In the genomic region with DNA sequence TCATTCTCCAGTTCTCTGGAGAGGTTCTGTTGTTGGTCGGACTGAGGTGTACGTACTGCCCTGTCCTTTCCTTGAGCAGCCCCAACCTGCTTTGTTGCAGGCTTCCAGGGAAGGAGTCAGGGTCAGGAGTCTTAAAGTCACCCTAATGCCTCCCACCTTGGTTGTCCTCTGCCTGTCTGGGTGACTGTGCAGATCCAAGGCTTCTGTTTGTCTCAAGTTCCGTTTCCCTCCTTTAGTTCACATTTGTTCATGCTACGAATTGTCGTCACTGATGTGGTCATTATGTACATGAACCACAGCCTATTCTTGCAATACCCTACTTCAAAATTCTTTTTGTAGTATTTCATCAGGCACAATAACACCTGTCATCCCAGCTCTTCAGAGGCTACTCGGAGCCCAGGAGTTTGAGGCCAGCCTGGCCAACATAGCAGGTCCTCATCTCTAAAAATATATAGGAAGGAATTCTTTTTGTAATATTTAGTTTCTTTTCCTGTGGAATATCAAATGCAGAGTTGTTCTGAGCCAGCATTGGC, we compare ENCODE assay signal across 20 cellular contexts. TPM values are rescaled to one million over a fixed set of nuclear protein-coding genes. Genes with fewer than 3 reads are reported as not detected.
DNase-seq lines count a peak whose midpoint lies in the region; ATAC-seq and TF ChIP-seq lines count a peak whose summit lies in the region.
"Had no signal": no experiment of that assay in that cellular context is flagged by ENCODE, and none has a peak within 500 bp of the region (broad histone marks: within the 10 kb centered on the region; RNA-seq: fewer than 3 reads in every experiment).

No MANE protein-coding gene starts in this region.

- DNase-seq in CD8-positive, alpha-beta T cell: no peak
- DNase-seq in CD8-positive, alpha-beta memory T cell: no peak
- DNase-seq in central memory CD8-positive, alpha-beta T cell (ENCODE audit: low spot score in 2 of 2): no peak
- no peak for DNase-seq in psoas muscle
- DNase-seq in activated CD4-positive, alpha-beta T cell treated with anti-CD3 and anti-CD28 coated beads for 48 hours: no peak
- no peak for DNase-seq in caudate nucleus (lab: John Stamatoyannopoulos, UW)
- no peak for DNase-seq in foreskin fibroblast
- DNase-seq: BE2C; Caco-2; CD4-positive, alpha-beta memory T cell; DMS79; H7 had no signal

- H3K4me3 ChIP-seq in CD8-positive, alpha-beta T cell (ENCODE audit: low read depth, low read length): peak overlapping the region; percentile 17
- peak overlapping the region; percentile 9 for H3K4me3 ChIP-seq in CD8-positive, alpha-beta memory T cell (ENCODE audit: low read length)
- no peak overlapping the region for H3K4me3 ChIP-seq in psoas muscle
- H3K4me3 ChIP-seq in foreskin fibroblast (ENCODE audit: low read depth in 1 of 2, low read length in 2 of 2): no peak overlapping the region
- H3K4me3 ChIP-seq: A549, GM12878, GM23338, K562 had no signal

- H3K4me1 Mint-ChIP-seq in CD8-positive, alpha-beta T cell (ENCODE audit: low read depth): peaks cover 27% of the 10 kb centered on the region
- H3K4me1 Mint-ChIP-seq in CD8-positive, alpha-beta memory T cell: peaks cover 25 to 47% (median 29%) of the 10 kb centered on the region in 3 donors
- H3K4me1 Mint-ChIP-seq in central memory CD8-positive, alpha-beta T cell: peaks cover 18% of the 10 kb centered on the region

- no peak for TF ChIP-seq CTCF in CD8-positive, alpha-beta T cell (IDR thresholded peaks at IDR 0.05)
- TF ChIP-seq CTCF in psoas muscle (IDR thresholded peaks at IDR 0.05): no peak
- TF ChIP-seq CTCF in foreskin fibroblast (IDR thresholded peaks at IDR 0.05; ENCODE audit: low read depth, low read length): no peak

- no peak for ATAC-seq in CD8-positive, alpha-beta T cell
- ATAC-seq in central memory CD8-positive, alpha-beta T cell (replicated peaks; ENCODE audit: extremely low read depth, poor library complexity, severe bottlenecking): no peak
- ATAC-seq in psoas muscle: peak; percentile 58 to 77 (median 61)
- ATAC-seq in HG02571 (IDR thresholded peaks at IDR 0.05; ENCODE audit: unreplicated experiment): no peak
- ATAC-seq: A549, GM12878, GM23338, HepG2, K562 had no signal

- no peaks in the 10 kb centered on the region for H3K27me3 Mint-ChIP-seq in CD8-positive, alpha-beta T cell (ENCODE audit: low read depth)
- peaks cover 0 to 2% of the 10 kb centered on the region in 2 donors for H3K27me3 Mint-ChIP-seq in CD8-positive, alpha-beta memory T cell
- H3K27me3 Mint-ChIP-seq in central memory CD8-positive, alpha-beta T cell: no peaks in the 10 kb centered on the region
- H3K27me3 Mint-ChIP-seq: CD4-positive, alpha-beta memory T cell had no signal

- intact Hi-C loops in CD8-positive, alpha-beta T cell (cut with DNase I, micrococcal nuclease): no loop called here
- intact Hi-C loops in psoas muscle (cut with DNase I): no loop called here

- no peaks in the 10 kb centered on the region for H3K27me3 ChIP-seq in CD8-positive, alpha-beta T cell (ENCODE audit: insufficient read depth, low read length)
- H3K27me3 ChIP-seq in CD8-positive, alpha-beta memory T cell (ENCODE audit: insufficient read depth, low read length, poor library complexity, severe bottlenecking): no peaks in the 10 kb centered on the region
- H3K27me3 ChIP-seq in psoas muscle (ENCODE audit: insufficient read depth in 3 of 3, low read length in 2 of 3): no peaks in the 10 kb centered on the region
- H3K27me3 ChIP-seq: BE2C had no signal

- no peak overlapping the region for H3K4me3 Mint-ChIP-seq in CD8-positive, alpha-beta T cell
- H3K4me3 Mint-ChIP-seq in CD8-positive, alpha-beta memory T cell: peak overlapping the region in 1 of 7 donors; percentile 24
- H3K4me3 Mint-ChIP-seq in central memory CD8-positive, alpha-beta T cell: peak overlapping the region; percentile 31
- H3K4me3 Mint-ChIP-seq: GM23338 had no signal

- H3K4me1 ChIP-seq in CD8-positive, alpha-beta T cell (ENCODE audit: insufficient read depth, low read length): no peaks in the 10 kb centered on the region
- H3K4me1 ChIP-seq in CD8-positive, alpha-beta memory T cell (ENCODE audit: insufficient read depth, low read length): no peaks in the 10 kb centered on the region
- peaks cover 25% of the 10 kb centered on the region for H3K4me1 ChIP-seq in psoas muscle
- H3K4me1 ChIP-seq: A549, BE2C, Caco-2 had no signal

- CTCF ChIA-PET in CD8-positive, alpha-beta T cell (lab: Charles Lee): interaction anchor here (0.5 kb wide), 1 partner anchor 17 kb away, joined by 3 read pairs; no protein-coding TSS in a partner anchor
- CTCF ChIA-PET in CD8-positive, alpha-beta memory T cell (lab: Charles Lee): no interaction called here

- H3K9me3 ChIP-seq in CD8-positive, alpha-beta T cell (ENCODE audit: low read length): peaks cover 82% of the 10 kb centered on the region
- H3K9me3 ChIP-seq in CD8-positive, alpha-beta memory T cell (ENCODE audit: low read length): peaks cover 64% of the 10 kb centered on the region
- H3K9me3 ChIP-seq in psoas muscle: peaks cover 22% of the 10 kb centered on the region
- H3K9me3 ChIP-seq: BE2C had no signal

- 70 to 76% (median 72%) methylated on average over 6 of the region's 6 CpGs for WGBS in psoas muscle, 3 donors

- no peak overlapping the region for H3K27ac ChIP-seq in CD8-positive, alpha-beta T cell (ENCODE audit: low read depth, low read length)
- no peak overlapping the region for H3K27ac ChIP-seq in CD8-positive, alpha-beta memory T cell (ENCODE audit: low read depth, low read length)
- peak overlapping the region; percentile 67 for H3K27ac ChIP-seq in psoas muscle
- H3K27ac ChIP-seq in caudate nucleus (ENCODE audit: low read depth, low read length): no peak overlapping the region
- H3K27ac ChIP-seq: A549, C4-2B had no signal

- peaks cover 90% of the 10 kb centered on the region for H3K36me3 Mint-ChIP-seq in CD8-positive, alpha-beta T cell
- H3K36me3 Mint-ChIP-seq in CD8-positive, alpha-beta memory T cell: peaks cover 67 to 87% (median 86%) of the 10 kb centered on the region in 3 donors
- peaks cover 57% of the 10 kb centered on the region for H3K36me3 Mint-ChIP-seq in central memory CD8-positive, alpha-beta T cell (ENCODE audit: insufficient read depth)

- POLR2A ChIA-PET in CD8-positive, alpha-beta T cell (lab: Charles Lee): no interaction called here
- POLR2A ChIA-PET in CD8-positive, alpha-beta memory T cell (lab: Charles Lee): no interaction called here

- peaks cover 58% of the 10 kb centered on the region for H3K9me3 Mint-ChIP-seq in CD8-positive, alpha-beta T cell
- peaks cover 36 to 93% (median 85%) of the 10 kb centered on the region in 5 donors for H3K9me3 Mint-ChIP-seq in CD8-positive, alpha-beta memory T cell
- H3K9me3 Mint-ChIP-seq in central memory CD8-positive, alpha-beta T cell: peaks cover 40% of the 10 kb centered on the region
- H3K9me3 Mint-ChIP-seq: GM23338 had no signal

- peaks cover 74% of the 10 kb centered on the region for H3K36me3 ChIP-seq in CD8-positive, alpha-beta T cell (ENCODE audit: insufficient read depth, low read length)
- H3K36me3 ChIP-seq in CD8-positive, alpha-beta memory T cell (ENCODE audit: insufficient read depth, low read length): peaks cover 66% of the 10 kb centered on the region
- peaks cover 32 to 67% of the 10 kb centered on the region in 2 donors for H3K36me3 ChIP-seq in psoas muscle (ENCODE audit: insufficient read depth in 1 of 2, low read depth in 1 of 2)

- no peak overlapping the region for H3K27ac Mint-ChIP-seq in CD8-positive, alpha-beta T cell
- no peak overlapping the region for H3K27ac Mint-ChIP-seq in CD8-positive, alpha-beta memory T cell
- H3K27ac Mint-ChIP-seq in central memory CD8-positive, alpha-beta T cell (ENCODE audit: low read depth): no peak overlapping the region
- H3K27ac Mint-ChIP-seq: GM23338 had no signal

RNA-seq across cellular contexts. Expression of a gene that starts 7.4 kb away (rescaled TPM):
- 10 to 100 TPM; 54.0 to 57.6 TPM for total RNA-seq in CD8-positive, alpha-beta T cell
- total RNA-seq in CD8-positive, alpha-beta memory T cell: 10 to 100 TPM; 15.6 to 17.1 TPM
- polyA plus RNA-seq in CD8-positive, alpha-beta memory T cell: 18.6 TPM
- 10 to 100 TPM; 10.9 to 14.1 (median 12.1) TPM for total RNA-seq in psoas muscle
- polyA plus RNA-seq in psoas muscle: 10 to 100 TPM in 1 of 3 donors, 1 to 10 TPM in 2; 7.1 to 10.5 (median 8.6) TPM

RNA-seq across cellular contexts. Expression of a gene that starts 30.2 kb away (rescaled TPM):
- 10 to 100 TPM; 22.3 to 32.3 TPM for total RNA-seq in CD8-positive, alpha-beta T cell
- total RNA-seq in CD8-positive, alpha-beta memory T cell: 10 to 100 TPM; 13.3 to 17.2 TPM
- polyA plus RNA-seq in CD8-positive, alpha-beta memory T cell: 7.0 TPM
- 10 to 100 TPM in 1 of 4 donors, 1 to 10 TPM in 3; 7.7 to 15.5 (median 9.0) TPM for total RNA-seq in psoas muscle
- polyA plus RNA-seq in psoas muscle: 10 to 100 TPM in 1 of 3 donors, 1 to 10 TPM in 2; 3.6 to 12.4 (median 4.4) TPM

RNA-seq across cellular contexts. Expression of a gene that starts 37.9 kb away (rescaled TPM):
- 10 to 100 TPM; 14.3 to 18.6 TPM for total RNA-seq in CD8-positive, alpha-beta T cell
- total RNA-seq in CD8-positive, alpha-beta memory T cell: 10 to 100 TPM in 1 of 2 experiments, 1 to 10 TPM in 1; 7.2 to 10.6 TPM
- polyA plus RNA-seq in CD8-positive, alpha-beta memory T cell: 11.3 TPM
- 1 to 10 TPM; 1.2 to 4.1 (median 2.4) TPM for total RNA-seq in psoas muscle
- 1 to 10 TPM; 1.8 to 6.1 (median 3.5) TPM for polyA plus RNA-seq in psoas muscle

RNA-seq across cellular contexts. Expression of a gene that starts 49.4 kb away (rescaled TPM):
- 10 to 100 TPM; 12.1 to 12.4 TPM for total RNA-seq in CD8-positive, alpha-beta T cell
- total RNA-seq in CD8-positive, alpha-beta memory T cell: 10 to 100 TPM; 10.6 to 11.0 TPM
- polyA plus RNA-seq in CD8-positive, alpha-beta memory T cell: 24.3 TPM
- 1 to 10 TPM; 3.4 to 8.8 (median 5.8) TPM for total RNA-seq in psoas muscle
- polyA plus RNA-seq in psoas muscle: 1 to 10 TPM; 3.1 to 5.1 (median 3.1) TPM
- total RNA-seq: Caco-2, G401, HepG2 had no signal
- polyA plus RNA-seq: HepG2 had no signal

RNA-seq across cellular contexts. Expression of a gene that starts 53.3 kb away (rescaled TPM):
- total RNA-seq in CD8-positive, alpha-beta T cell: 10 to 100 TPM; 25.6 to 28.5 TPM
- 10 to 100 TPM; 24.8 to 25.4 TPM for total RNA-seq in CD8-positive, alpha-beta memory T cell
- polyA plus RNA-seq in CD8-positive, alpha-beta memory T cell: 1.4 TPM
- total RNA-seq in psoas muscle: 1 to 10 TPM; 3.9 to 7.9 (median 5.9) TPM
- polyA plus RNA-seq in psoas muscle: 1 to 10 TPM; 1.4 to 7.0 (median 3.9) TPM

Comparison
In these comparisons a context has a peak if more than half of its experiments do, and no peak if none do; other contexts are left out.
1. ATAC-seq: peak in psoas muscle (4 of 4); none in CD8-positive, alpha-beta T cell (single experiment), central memory CD8-positive, alpha-beta T cell (single experiment) and HG02571 (single experiment).
2. H3K4me3 ChIP-seq: peak in CD8-positive, alpha-beta T cell (single experiment) and CD8-positive, alpha-beta memory T cell (single experiment); none in psoas muscle (single experiment) and foreskin fibroblast (0 of 2).